ENCODE assay signal across 20 cellular contexts in the genomic region with DNA sequence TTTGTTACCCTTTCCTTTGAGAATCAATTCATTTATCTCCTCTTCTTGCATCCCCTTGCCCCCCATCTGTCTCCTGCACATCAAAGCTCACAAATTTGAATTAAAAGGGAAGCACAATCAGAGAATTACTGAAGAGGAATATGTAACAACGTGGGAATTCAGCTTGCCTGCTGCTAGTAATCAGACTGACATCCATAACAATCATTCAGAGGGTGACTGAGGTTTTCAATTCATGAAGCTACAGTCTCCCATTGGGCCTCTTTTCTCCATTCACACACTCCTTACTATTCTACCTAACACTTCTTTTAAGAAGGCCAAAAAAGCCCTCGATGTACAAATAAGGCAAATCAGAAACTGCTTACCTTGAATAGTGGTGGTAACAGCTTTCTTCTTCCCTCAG. TPM values are rescaled to one million over a fixed set of nuclear protein-coding genes. Genes with fewer than 3 reads are reported as not detected.
DNase-seq lines count a peak whose midpoint lies in the region; ATAC-seq and TF ChIP-seq lines count a peak whose summit lies in the region.
"Had no signal": no experiment of that assay in that cellular context is flagged by ENCODE, and none has a peak within 500 bp of the region (broad histone marks: within the 10 kb centered on the region; RNA-seq: fewer than 3 reads in every experiment).

No MANE protein-coding gene starts in this region.

- H3K27ac Mint-ChIP-seq in GM23338 (no peak overlapping the region; the same call in 1 of the 2 replicates), T-helper 17 cell (peak overlapping the region; percentile 47), neural progenitor cell (peak overlapping the region; percentile 40)
- H3K27ac Mint-ChIP-seq: CD8-positive, alpha-beta T cell had no signal

- H3K36me3 ChIP-seq in GM23338 (ENCODE audit: insufficient read depth), result no peaks in the 10 kb centered on the region
- no peaks in the 10 kb centered on the region for H3K36me3 ChIP-seq in iPS DF 6.9 (ENCODE audit: control insufficient read depth, insufficient read depth, low read length)
- H3K36me3 ChIP-seq in neural progenitor cell, result no peaks in the 10 kb centered on the region

- H3K9me3 Mint-ChIP-seq in GM23338 (no peaks in the 10 kb centered on the region), neural progenitor cell (no peaks in the 10 kb centered on the region)
- H3K9me3 Mint-ChIP-seq: CD8-positive, alpha-beta T cell had no signal

- DNase-seq in GM23338 (ENCODE audit: low spot score), result peak; percentile 50
- no peak for DNase-seq in T-helper 17 cell
- peak; percentile 11 for DNase-seq in iPS DF 6.9 (ENCODE audit: low read depth, low spot score)
- no peak for DNase-seq in neural progenitor cell (ENCODE audit: low spot score)
- no peak for DNase-seq in activated gamma-delta T cell treated with Interleukin-2 at 50 U/mL for 16 hours
- DNase-seq in LoVo (ENCODE audit: low spot score), result no peak
- DNase-seq: 8988T; CD8-positive, alpha-beta T cell; KBM-7; NCI-H1092 treated with DMSO at 0.1 percent for 48 hours; NCI-H1694 treated with DMSO at 0.1 percent for 48 hours; NCI-H2081 treated with DMSO at 0.1 percent for 48 hours; NCI-H2171 treated with DMSO at 0.1 percent for 48 hours; NCI-H524 treated with DMSO at 0.1 percent for 48 hours; NCI-H82; Peyer's patch had no signal

- H3K27me3 Mint-ChIP-seq in GM23338 (ENCODE audit: insufficient read depth, low read depth, poor library complexity) (peaks cover 2% of the 10 kb centered on the region), T-helper 17 cell (no peaks in the 10 kb centered on the region), neural progenitor cell (ENCODE audit: insufficient read depth, low read depth) (peaks cover 2% of the 10 kb centered on the region)

- H3K79me2 ChIP-seq in GM23338 (replicated peaks; ENCODE audit: insufficient read depth) (no peaks in the 10 kb centered on the region), neural progenitor cell (ENCODE audit: low read depth) (no peaks in the 10 kb centered on the region)

- H3K4me2 ChIP-seq in GM23338, result peak overlapping the region; percentile 45
- no peak overlapping the region for H3K4me2 ChIP-seq in neural progenitor cell
- H3K4me2 ChIP-seq: BLaER1 treated with 17β-estradiol and CSF1 and Interleukin-3, amounts not matched to agents 10 nM and 100 nM had no signal

- H2AFZ ChIP-seq in GM23338 (no peak overlapping the region), neural progenitor cell (replicated peaks) (no peak overlapping the region)

- no peaks in the 10 kb centered on the region for H3K9me2 ChIP-seq in GM23338 (ENCODE audit: insufficient read depth)

- H3K36me3 Mint-ChIP-seq in GM23338 (ENCODE audit: low read depth) (peaks cover 4% of the 10 kb centered on the region; the same call in 1 of the 3 replicates), T-helper 17 cell (ENCODE audit: low read depth) (peaks cover 9% of the 10 kb centered on the region), neural progenitor cell (peaks cover 7% of the 10 kb centered on the region)

- peak overlapping the region; percentile 24; the same call in 1 of the 2 replicates for H3K4me3 ChIP-seq in GM23338
- H3K4me3 ChIP-seq in iPS DF 6.9 (ENCODE audit: low read length), result no peak overlapping the region
- no peak overlapping the region for H3K4me3 ChIP-seq in neural progenitor cell
- H3K4me3 ChIP-seq: BLaER1 treated with 17β-estradiol and CSF1 and Interleukin-3, amounts not matched to agents 10 nM and 100 nM; Peyer's patch had no signal

- H3K4me1 ChIP-seq in GM23338 (ENCODE audit: insufficient read depth) (peaks cover 15% of the 10 kb centered on the region), iPS DF 6.9 (ENCODE audit: control insufficient read depth, insufficient read depth, low read length) (no peaks in the 10 kb centered on the region), neural progenitor cell (no peaks in the 10 kb centered on the region)
- H3K4me1 ChIP-seq: Peyer's patch had no signal

- H3K4me1 Mint-ChIP-seq in GM23338 (peaks cover 11% of the 10 kb centered on the region), T-helper 17 cell (peaks cover 5% of the 10 kb centered on the region), neural progenitor cell (peaks cover 5% of the 10 kb centered on the region)

- TF ChIP-seq CTCF in GM23338 (conservative IDR thresholded peaks at IDR 0.05; ENCODE audit: low read depth in 2 of 2) (no peak), neural progenitor cell (IDR thresholded peaks at IDR 0.05) (no peak)

- H3K9ac ChIP-seq in neural progenitor cell, result no peak overlapping the region
- H3K9ac ChIP-seq: BLaER1 treated with 17β-estradiol and CSF1 and Interleukin-3, amounts not matched to agents 10 nM and 100 nM had no signal

- H3K9me3 ChIP-seq in T-helper 17 cell (ENCODE audit: control insufficient read depth, low read length, poor library complexity, severe bottlenecking), result no peaks in the 10 kb centered on the region
- no peaks in the 10 kb centered on the region for H3K9me3 ChIP-seq in iPS DF 6.9 (ENCODE audit: control insufficient read depth, insufficient read depth, low read length)
- no peaks in the 10 kb centered on the region for H3K9me3 ChIP-seq in neural progenitor cell (ENCODE audit: low read depth)
- H3K9me3 ChIP-seq: BLaER1 treated with 17β-estradiol and CSF1 and Interleukin-3, amounts not matched to agents 10 nM and 100 nM; Peyer's patch had no signal

- no peaks in the 10 kb centered on the region for H4K20me1 ChIP-seq in GM23338 (replicated peaks; ENCODE audit: insufficient read depth)
- H4K20me1 ChIP-seq in neural progenitor cell (ENCODE audit: low read depth), result no peaks in the 10 kb centered on the region
- H4K20me1 ChIP-seq: BLaER1 treated with 17β-estradiol and CSF1 and Interleukin-3, amounts not matched to agents 10 nM and 100 nM had no signal

- H3K4me3 Mint-ChIP-seq in GM23338 (peak overlapping the region; percentile 15), T-helper 17 cell (no peak overlapping the region), neural progenitor cell (no peak overlapping the region)
- H3K4me3 Mint-ChIP-seq: CD8-positive, alpha-beta T cell had no signal

- ATAC-seq in GM23338 (peak; percentile 88), T-helper 17 cell (no peak), HG03469 (IDR thresholded peaks at IDR 0.05; ENCODE audit: unreplicated experiment) (no peak), GM19035 (IDR thresholded peaks at IDR 0.05; ENCODE audit: unreplicated experiment) (no peak)
- ATAC-seq: CD8-positive, alpha-beta T cell; SK-N-SH treated with all-trans-retinoic acid at 6 μM for 48 hours had no signal

- 0 out of 2 replicates have a peak, but pooled peaks cover 3% of the 10 kb centered on the region for H3F3A ChIP-seq in GM23338 (replicated peaks; ENCODE audit: low read depth)
- H3F3A ChIP-seq in neural progenitor cell (ENCODE audit: low read depth), result peaks cover 5% of the 10 kb centered on the region

- no peaks in the 10 kb centered on the region for H3K27me3 ChIP-seq in GM23338 (ENCODE audit: insufficient read depth)
- H3K27me3 ChIP-seq in iPS DF 6.9 (ENCODE audit: control insufficient read depth, insufficient read depth, low read length), result no peaks in the 10 kb centered on the region
- no peaks in the 10 kb centered on the region for H3K27me3 ChIP-seq in neural progenitor cell
- H3K27me3 ChIP-seq: BLaER1 treated with 17β-estradiol and CSF1 and Interleukin-3, amounts not matched to agents 10 nM and 100 nM; Peyer's patch had no signal

- no CpG with 5 or more reads among the region's 2 CpGs for WGBS in iPS DF 6.9 (ENCODE audit: insufficient coverage, insufficient read length)

- H3K27ac ChIP-seq in GM23338 (ENCODE audit: low read depth) (peak overlapping the region; percentile 64), iPS DF 6.9 (ENCODE audit: low read length) (no peak overlapping the region), neural progenitor cell (no peak overlapping the region)
- H3K27ac ChIP-seq: BLaER1 treated with 17β-estradiol and CSF1 and Interleukin-3, amounts not matched to agents 10 nM and 100 nM; Peyer's patch had no signal

TF ChIP-seq in GM23338, 12 proteins besides CTCF, POLR2A, EP300 and RAD21 (continues in another document):
- peak; percentile 50 for TF ChIP-seq NANOG (IDR thresholded peaks at IDR 0.05; ENCODE audit: borderline replicate concordance)

RNA-seq across cellular contexts. Expression of gene DNA2, which starts 24.3 kb away (rescaled TPM):
- 46.9 and 49.3 TPM in 2 replicates for total RNA-seq in GM23338 (2014; rRNA removed; shearing (Covaris generic))
- polyA plus RNA-seq in GM23338 (2016; fragmentation: Nextera tagmentation; extraction: Ambion mirVana), result 19.7 and 25.6 TPM in 2 replicates
- total RNA-seq in T-helper 17 cell, result 1 to 10 TPM; 3.9 to 4.1 TPM
- 51.6 and 85.4 TPM in 2 replicates for total RNA-seq in neural progenitor cell (ENCODE audit: low replicate concordance)

RNA-seq across cellular contexts. Expression of gene SLC25A16, which starts 31.3 kb away (rescaled TPM):
- total RNA-seq in GM23338 (2014; rRNA removed; shearing (Covaris generic)), result 11.1 and 12.0 TPM in 2 replicates
- 7.1 and 7.2 TPM in 2 replicates for polyA plus RNA-seq in GM23338 (2016; fragmentation: Nextera tagmentation; extraction: Ambion mirVana)
- total RNA-seq in T-helper 17 cell (10 to 100 TPM; 22.8 to 28.4 TPM), neural progenitor cell (ENCODE audit: low replicate concordance) (6.5 and 7.7 TPM in 2 replicates)

Comparison
In these comparisons a context has a peak if more than half of its experiments do, and no peak if none do; other contexts are left out.
1. DNase-seq: peak in GM23338 (single experiment) and iPS DF 6.9 (single experiment); none in T-helper 17 cell (0 of 3), neural progenitor cell (single experiment), activated gamma-delta T cell treated with Interleukin-2 at 50 U/mL for 16 hours (single experiment) and LoVo (single experiment).